Comparison of ENCODE assay signal across 19 cellular contexts in the genomic region with DNA sequence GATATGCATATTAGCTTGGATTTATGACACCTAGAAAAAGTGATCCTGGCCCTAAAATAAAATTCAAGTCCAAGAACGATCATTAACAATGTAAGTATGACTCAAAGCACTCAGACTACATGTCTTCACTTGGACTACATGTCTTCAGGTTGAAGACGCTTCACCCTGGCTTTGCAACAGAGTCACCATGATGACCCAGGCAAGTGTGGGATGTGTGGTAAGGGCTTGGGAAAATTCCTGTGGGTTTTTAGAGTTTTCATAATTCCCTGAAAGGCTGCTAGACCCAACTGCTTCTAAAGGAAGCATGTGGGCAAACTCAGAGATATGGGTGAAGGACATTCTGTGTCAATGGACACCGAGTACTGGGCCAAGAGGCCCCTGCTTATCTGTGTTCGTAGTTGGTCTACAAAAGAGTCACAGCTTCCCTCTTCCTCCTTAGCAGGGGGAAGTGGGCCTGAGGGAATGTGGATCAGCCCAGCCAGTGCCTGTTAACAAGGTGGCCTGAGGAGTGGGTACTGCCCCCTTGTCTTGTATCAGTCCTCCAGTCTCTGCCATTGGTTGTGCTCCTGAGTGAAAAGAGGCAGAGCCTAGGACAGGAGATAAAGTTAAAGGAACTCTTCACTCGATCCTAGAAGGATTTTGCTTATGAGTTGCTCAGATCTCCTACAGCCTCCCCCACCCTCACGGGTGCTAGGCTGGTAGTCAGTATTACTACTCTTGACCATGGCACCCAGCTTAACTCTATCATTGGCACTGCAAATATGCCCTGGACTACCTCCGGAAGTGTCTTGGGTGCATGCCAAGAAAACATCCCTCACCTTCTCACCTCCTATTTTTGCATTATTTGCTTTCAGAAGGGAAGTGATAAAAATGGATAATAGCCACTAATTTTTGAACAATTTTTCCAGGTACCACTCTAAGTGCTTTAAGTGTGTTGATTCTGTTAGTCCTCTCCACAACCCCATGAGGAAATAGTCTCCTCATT.
DNase-seq lines count a peak whose midpoint lies in the region; ATAC-seq and TF ChIP-seq lines count a peak whose summit lies in the region.
"Had no signal": no experiment of that assay in that cellular context is flagged by ENCODE, and none has a peak within 500 bp of the region (broad histone marks: within the 10 kb centered on the region; RNA-seq: fewer than 3 reads in every experiment).

No MANE protein-coding gene starts in this region.

- H3K4me3 ChIP-seq in Karpas-422 (ENCODE audit: low read length) (no peak overlapping the region), hepatocyte (no peak overlapping the region)

- no peak overlapping the region for H3K27ac Mint-ChIP-seq in activated T-cell treated with anti-CD3 and anti-CD28 coated beads, Interleukin-2, amount 50 U/mL, for 24 hours
- H3K27ac Mint-ChIP-seq: activated naive CD8-positive, alpha-beta T cell treated with anti-CD3 and anti-CD28 coated beads, Interleukin-2, amount 50 U/mL, for 24 hours; activated T-helper 2 cell treated with anti-CD3 and anti-CD28 coated beads, Interferon-gamma antibody, Interleukin-2, Interleukin-4, amounts not matched to agents 10 μg/mL and 5 μg/mL and 100 μg/mL, durations not matched to agents 14 hours and 24 hours and 36 hours; memory B cell; naive thymus-derived CD8-positive, alpha-beta T cell had no signal

- H3K4me1 ChIP-seq in Karpas-422 (ENCODE audit: low read length) (peaks cover 28% of the 10 kb centered on the region), hepatocyte (ENCODE audit: insufficient read depth) (peaks cover 20% of the 10 kb centered on the region)

- H3K27ac ChIP-seq in Karpas-422 (ENCODE audit: low read length) (no peak overlapping the region), hepatocyte (peak overlapping the region; percentile 76)

- H3K9me2 ChIP-seq in Karpas-422 (replicated peaks; ENCODE audit: insufficient read depth, low read length) (no peaks in the 10 kb centered on the region), hepatocyte (replicated peaks; ENCODE audit: insufficient read depth) (no peaks in the 10 kb centered on the region)

- no peak overlapping the region for H3K4me3 Mint-ChIP-seq in activated T-cell treated with anti-CD3 and anti-CD28 coated beads, Interleukin-2, amount 50 U/mL, for 24 hours
- H3K4me3 Mint-ChIP-seq: activated naive CD8-positive, alpha-beta T cell treated with anti-CD3 and anti-CD28 coated beads, Interleukin-2, amount 50 U/mL, for 24 hours; memory B cell; naive thymus-derived CD8-positive, alpha-beta T cell had no signal

- TF ChIP-seq CTCF in hepatocyte (IDR thresholded peaks at IDR 0.05; ENCODE audit: poor library complexity): no peak

- H3K27me3 ChIP-seq in Karpas-422 (ENCODE audit: low read length) (no peaks in the 10 kb centered on the region), hepatocyte (no peaks in the 10 kb centered on the region)
- H3K27me3 ChIP-seq: BE2C had no signal

- peaks cover 50% of the 10 kb centered on the region for H3K4me1 Mint-ChIP-seq in activated T-cell treated with anti-CD3 and anti-CD28 coated beads, Interleukin-2, amount 50 U/mL, for 24 hours (ENCODE audit: low read depth)

- no peaks in the 10 kb centered on the region for H3K36me3 Mint-ChIP-seq in activated T-cell treated with anti-CD3 and anti-CD28 coated beads, Interleukin-2, amount 50 U/mL, for 24 hours (ENCODE audit: low read depth)
- H3K36me3 Mint-ChIP-seq: memory B cell; naive thymus-derived CD8-positive, alpha-beta T cell had no signal

- H3K9me3 Mint-ChIP-seq in activated T-cell treated with anti-CD3 and anti-CD28 coated beads, Interleukin-2, amount 50 U/mL, for 24 hours: no peaks in the 10 kb centered on the region
- H3K9me3 Mint-ChIP-seq: activated naive CD8-positive, alpha-beta T cell treated with anti-CD3 and anti-CD28 coated beads, Interleukin-2, amount 50 U/mL, for 24 hours; activated T-helper 2 cell treated with anti-CD3 and anti-CD28 coated beads, Interferon-gamma antibody, Interleukin-2, Interleukin-4, amounts not matched to agents 10 μg/mL and 5 μg/mL and 100 μg/mL, durations not matched to agents 14 hours and 24 hours and 36 hours; memory B cell; naive thymus-derived CD8-positive, alpha-beta T cell had no signal

- no peaks in the 10 kb centered on the region for H3K79me2 ChIP-seq in Karpas-422 (ENCODE audit: low read length)
- no peaks in the 10 kb centered on the region for H3K79me2 ChIP-seq in hepatocyte

- H3K9me3 ChIP-seq in Karpas-422 (ENCODE audit: low read length): no peaks in the 10 kb centered on the region
- H3K9me3 ChIP-seq in hepatocyte (ENCODE audit: low read depth): no peaks in the 10 kb centered on the region
- H3K9me3 ChIP-seq: BE2C had no signal

- ATAC-seq in HG02884 (IDR thresholded peaks at IDR 0.05; ENCODE audit: unreplicated experiment): no peak
- ATAC-seq: activated naive CD8-positive, alpha-beta T cell treated with anti-CD3 and anti-CD28 coated beads, Interleukin-2, amount 50 U/mL, for 24 hours; naive thymus-derived CD8-positive, alpha-beta T cell had no signal

- WGBS in hepatocyte (ENCODE audit: low lambda C conversion rate, missing lambda C conversion rate): 83% methylated on average over 7 of the region's 7 CpGs

- H4K20me1 ChIP-seq in Karpas-422 (ENCODE audit: insufficient read depth, low read depth, low read length): no peaks in the 10 kb centered on the region
- no peaks in the 10 kb centered on the region for H4K20me1 ChIP-seq in hepatocyte (ENCODE audit: insufficient read depth, poor library complexity, severe bottlenecking)

- H2AFZ ChIP-seq in Karpas-422 (ENCODE audit: low read length) (no peak overlapping the region), hepatocyte (no peak overlapping the region)

- H3K9ac ChIP-seq in Karpas-422 (ENCODE audit: low read length): no peak overlapping the region

- no peaks in the 10 kb centered on the region for H3K27me3 Mint-ChIP-seq in activated T-cell treated with anti-CD3 and anti-CD28 coated beads, Interleukin-2, amount 50 U/mL, for 24 hours
- H3K27me3 Mint-ChIP-seq: activated naive CD8-positive, alpha-beta T cell treated with anti-CD3 and anti-CD28 coated beads, Interleukin-2, amount 50 U/mL, for 24 hours; naive thymus-derived CD8-positive, alpha-beta T cell had no signal

- H3K4me2 ChIP-seq in Karpas-422 (ENCODE audit: low read depth, low read length, poor library complexity, severe bottlenecking) (no peak overlapping the region), hepatocyte (no peak overlapping the region)

- DNase-seq in DMS153 (lab: John Stamatoyannopoulos, UW) (peak; percentile 83), Karpas-422 (peak; percentile 57), amniotic epithelial cell (ENCODE audit: low read depth) (peak; percentile 98), hepatocyte (ENCODE audit: low spot score) (no peak), T-helper 2 cell (no peak), NCI-H2081 treated with DMSO at 0.1 percent for 48 hours (lab: John Stamatoyannopoulos, UW) (no peak)
- DNase-seq in activated T-cell treated with anti-CD3 and anti-CD28 coated beads, Interleukin-2, amount 50 U/mL, for 24 hours: no peak
- DNase-seq: activated CD4-positive, alpha-beta T cell treated with anti-CD3 and anti-CD28 coated beads for 1 hour; activated naive CD8-positive, alpha-beta T cell treated with anti-CD3 and anti-CD28 coated beads, Interleukin-2, amount 50 U/mL, for 24 hours; BE2C; Caco-2; effector CD8-positive, alpha-beta T cell; islet precursor cell; naive thymus-derived CD8-positive, alpha-beta T cell; stimulated activated CD4-positive, alpha-beta T cell treated with anti-CD3 and anti-CD28 coated beads, Interleukin-4, amount 100 ng/mL, for 24 hours; T1000 had no signal

- no peaks in the 10 kb centered on the region for H3K36me3 ChIP-seq in Karpas-422 (ENCODE audit: insufficient read depth, low read length)
- H3K36me3 ChIP-seq in hepatocyte (replicated peaks; ENCODE audit: insufficient read depth, low read depth): no peaks in the 10 kb centered on the region
- H3K36me3 ChIP-seq: BE2C had no signal

Comparison
In these comparisons a context has a peak if more than half of its experiments do, and no peak if none do; other contexts are left out.
1. DNase-seq: peak in DMS153 (single experiment), Karpas-422 (single experiment) and amniotic epithelial cell (single experiment); none in hepatocyte (single experiment), activated T-cell treated with anti-CD3 and anti-CD28 coated beads, Interleukin-2, amount 50 U/mL, for 24 hours (single experiment), T-helper 2 cell (0 of 5) and NCI-H2081 treated with DMSO at 0.1 percent for 48 hours (single experiment).